16 cellular contexts compared by ENCODE assay signal in the genomic region with DNA sequence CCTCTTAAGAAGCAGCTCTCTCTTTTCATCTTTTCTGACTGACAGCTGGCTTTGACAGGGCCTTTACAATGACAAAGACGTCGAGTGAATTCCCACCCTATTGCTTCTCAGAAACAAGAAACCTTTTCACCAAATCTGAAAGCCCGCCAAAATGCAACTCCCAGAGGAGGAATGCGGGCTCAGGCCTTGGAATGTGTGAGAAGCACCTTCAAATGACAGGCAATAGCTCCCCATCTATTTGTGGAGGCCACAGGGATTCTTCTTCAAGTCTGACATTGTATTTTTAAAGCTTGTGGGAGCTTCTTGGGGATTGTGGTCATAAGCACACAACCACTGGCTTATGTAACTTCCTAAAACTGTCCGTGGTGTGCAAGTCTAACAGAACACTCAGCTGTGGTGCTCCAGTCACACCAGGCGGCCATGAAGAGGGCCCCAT.
A peak's percentile ranks its signal among the peaks of the same experiment; 100 is the strongest.
DNase-seq lines count a peak whose midpoint lies in the region; ATAC-seq, FAIRE-seq and TF ChIP-seq lines count a peak whose summit lies in the region.
"Had no signal": no experiment of that assay in that cellular context is flagged by ENCODE, and none has a peak within 500 bp of the region (broad histone marks: within the 10 kb centered on the region; RNA-seq: fewer than 3 reads in every experiment).

No MANE protein-coding gene starts in this region.

- H3K14ac ChIP-seq in neuronal stem cell (ENCODE audit: low read length): no peak overlapping the region

- H3K4me1 Mint-ChIP-seq in brain: peaks cover 100% of the 10 kb centered on the region

- H3F3A ChIP-seq in PC-3 (ENCODE audit: low read length, unreplicated experiment): no peaks in the 10 kb centered on the region

- no peak overlapping the region for H4K91ac ChIP-seq in neuronal stem cell (ENCODE audit: low read depth, low read length, poor library complexity)

- no peaks in the 10 kb centered on the region for H3K79me2 ChIP-seq in PC-3 (ENCODE audit: low read length)

- H2BK12ac ChIP-seq in neuronal stem cell (ENCODE audit: low read length): no peak overlapping the region

- no peak overlapping the region for H4K8ac ChIP-seq in neuronal stem cell (ENCODE audit: low read depth, low read length)

- H3K4me3 ChIP-seq in neuronal stem cell (ENCODE audit: low read length in 2 of 2) (no peak overlapping the region), kidney (ENCODE audit: low read length in 2 of 2) (no peak overlapping the region), PC-3 (ENCODE audit: low read length) (no peak overlapping the region)
- H3K4me3 ChIP-seq: adrenal gland, thyroid gland had no signal

- no peaks in the 10 kb centered on the region for H3K9me2 ChIP-seq in PC-3 (replicated peaks; ENCODE audit: low read length)

- H3K27ac Mint-ChIP-seq in brain: peak overlapping the region in 4 of 5 experiments; percentile 36 to 72 (median 64)
- H3K27ac Mint-ChIP-seq: activated T-cell treated with anti-CD3 and anti-CD28 coated beads, Interleukin-2, amount 50 U/mL, for 72 hours; T-helper 2 cell treated with Interferon-gamma antibody and Interleukin-4, amounts not matched to agents 5 μg/mL and 100 μg/mL, for 36 hours had no signal

- H2BK120ac ChIP-seq in neuronal stem cell (ENCODE audit: low read depth, low read length): no peak overlapping the region

- no peak overlapping the region for H3K9ac ChIP-seq in neuronal stem cell (ENCODE audit: low read depth, low read length, poor library complexity)
- H3K9ac ChIP-seq in kidney (ENCODE audit: low read length in 2 of 2): no peak overlapping the region
- no peak overlapping the region for H3K9ac ChIP-seq in PC-3 (ENCODE audit: low read length)

- H3K18ac ChIP-seq in neuronal stem cell (ENCODE audit: low read length): no peak overlapping the region

- H4K20me1 ChIP-seq in PC-3 (ENCODE audit: low read length): no peaks in the 10 kb centered on the region

- H3K27me3 ChIP-seq in neuronal stem cell (ENCODE audit: control insufficient read depth in 3 of 3, insufficient read depth in 3 of 3, low read depth in 1 of 3, low read length in 3 of 3) (no peaks in the 10 kb centered on the region), PC-3 (ENCODE audit: low read length) (no peaks in the 10 kb centered on the region)
- H3K27me3 ChIP-seq: adrenal gland, thyroid gland had no signal

- FAIRE-seq in kidney (lab: Jason Lieb, UNC): no peak

- H3K9me3 ChIP-seq in neuronal stem cell (replicated peaks in 1 of 2; ENCODE audit: control insufficient read depth in 2 of 2, insufficient read depth in 1 of 2, low read depth in 1 of 2, low read length in 2 of 2) (peaks cover 0 to 3% of the 10 kb centered on the region in 2 donors), kidney (ENCODE audit: control insufficient read depth in 1 of 2, low read length in 2 of 2) (no peaks in the 10 kb centered on the region), PC-3 (ENCODE audit: low read length) (no peaks in the 10 kb centered on the region)
- H3K9me3 ChIP-seq: adrenal gland, thyroid gland had no signal

- no CpG with 5 or more reads among the region's 6 CpGs for WGBS in neuronal stem cell (ENCODE audit: extremely low coverage in 2 of 2, insufficient read length in 2 of 2, insufficient replicate concordance in 1 of 2), 2 donors

- peaks cover 1% of the 10 kb centered on the region for H3K27me3 Mint-ChIP-seq in brain

- peak overlapping the region; percentile 85 for H3K27ac ChIP-seq in neuronal stem cell (replicated peaks; ENCODE audit: low read length)
- H3K27ac ChIP-seq in kidney (ENCODE audit: low read depth in 2 of 2, low read length in 2 of 2): no peak overlapping the region
- no peak overlapping the region for H3K27ac ChIP-seq in PC-3 (ENCODE audit: low read length)
- H3K27ac ChIP-seq: adrenal gland, RWPE1, thyroid gland had no signal

- TF ChIP-seq CTCF in brain (conservative IDR thresholded peaks at IDR 0.05): no peak
- TF ChIP-seq CTCF in kidney (IDR thresholded peaks at IDR 0.05; ENCODE audit: borderline replicate concordance, extremely low read depth, insufficient read depth): no peak
- no peak for TF ChIP-seq CTCF in PC-3 (conservative IDR thresholded peaks at IDR 0.05; ENCODE audit: low read depth, low read length)

- H3K36me3 ChIP-seq in neuronal stem cell (replicated peaks in 1 of 2; ENCODE audit: control insufficient read depth in 2 of 2, insufficient read depth in 2 of 2, low read length in 2 of 2): peaks cover 0 to 65% of the 10 kb centered on the region in 2 donors
- no peaks in the 10 kb centered on the region for H3K36me3 ChIP-seq in kidney (ENCODE audit: control insufficient read depth in 1 of 2, insufficient read depth in 2 of 2, low read length in 2 of 2)
- no peaks in the 10 kb centered on the region for H3K36me3 ChIP-seq in PC-3 (ENCODE audit: low read depth, low read length)
- H3K36me3 ChIP-seq: adrenal gland, thyroid gland had no signal

- H3K36me3 Mint-ChIP-seq in brain: peaks cover 72% of the 10 kb centered on the region

- H3K9me3 Mint-ChIP-seq in brain: peaks cover 0 to 2% (median 0%) of the 10 kb centered on the region in 5 experiments
- H3K9me3 Mint-ChIP-seq: activated T-cell treated with anti-CD3 and anti-CD28 coated beads, Interleukin-2, amount 50 U/mL, for 72 hours; T-helper 2 cell treated with Interferon-gamma antibody and Interleukin-4, amounts not matched to agents 5 μg/mL and 100 μg/mL, for 36 hours had no signal

- BruUV-seq in PC-3 (replicated peaks; lab: Mats Ljungman, UMichigan): no TSS peak

- H2AFZ ChIP-seq in neuronal stem cell (ENCODE audit: low read length) (no peak overlapping the region), PC-3 (ENCODE audit: low read length) (no peak overlapping the region)

- intact Hi-C loops in kidney (cut with DNase I) (no loop called here), PC-3 (cut with micrococcal nuclease) (no loop called here)

- DNase-seq in GF-D8 (lab: John Stamatoyannopoulos, UW) (peak; percentile 71), NOMO-1 (lab: John Stamatoyannopoulos, UW; ENCODE audit: unreplicated experiment in 2 of 2) (peak; percentile 74 to 84), neuronal stem cell (ENCODE audit: low spot score) (peak; percentile 46), kidney (no peak), PC-3 (no peak)
- DNase-seq in activated CD8-positive, alpha-beta memory T cell treated with anti-CD3 and anti-CD28 coated beads, Interleukin-2, amount 50 U/mL, for 4 hours: no peak
- DNase-seq: activated CD4-positive, alpha-beta T cell treated with anti-CD3 and anti-CD28 coated beads, Interleukin-2, amount 50 U/mL, for 1 hour; activated T-cell treated with anti-CD3 and anti-CD28 coated beads, Interleukin-2, amount 50 U/mL, for 72 hours; adrenal gland; midbrain; NCI-H510A treated with DMSO at 0.1 percent for 48 hours; thyroid gland had no signal

- POLR2A ChIA-PET in PC-3 (lab: Charles Lee; ENCODE audit: unreplicated experiment): no interaction called here

- no peaks in the 10 kb centered on the region for H3K79me1 ChIP-seq in neuronal stem cell (ENCODE audit: low read depth, low read length)

- ATAC-seq in PC-3 (no peak), GM18511 (IDR thresholded peaks at IDR 0.05; ENCODE audit: unreplicated experiment) (no peak)
- ATAC-seq: activated T-cell treated with anti-CD3 and anti-CD28 coated beads, Interleukin-2, amount 50 U/mL, for 72 hours had no signal

- H3K4ac ChIP-seq in neuronal stem cell (ENCODE audit: low read length): no peak overlapping the region

- peak overlapping the region in 2 of 5 experiments; percentile 25 to 53 for H3K4me3 Mint-ChIP-seq in brain
- H3K4me3 Mint-ChIP-seq: activated T-cell treated with anti-CD3 and anti-CD28 coated beads, Interleukin-2, amount 50 U/mL, for 72 hours; T-helper 2 cell treated with Interferon-gamma antibody and Interleukin-4, amounts not matched to agents 5 μg/mL and 100 μg/mL, for 36 hours had no signal

- peaks cover 12 to 24% of the 10 kb centered on the region in 2 donors for H3K4me1 ChIP-seq in neuronal stem cell (ENCODE audit: control insufficient read depth in 2 of 2, insufficient read depth in 1 of 2, low read depth in 1 of 2, low read length in 2 of 2)
- no peaks in the 10 kb centered on the region for H3K4me1 ChIP-seq in kidney (ENCODE audit: control insufficient read depth in 1 of 2, insufficient read depth in 1 of 2, low read depth in 1 of 2, low read length in 2 of 2)
- H3K4me1 ChIP-seq in PC-3 (ENCODE audit: insufficient read depth, low read length): no peaks in the 10 kb centered on the region
- H3K4me1 ChIP-seq: adrenal gland had no signal

- H2BK5ac ChIP-seq in neuronal stem cell (ENCODE audit: low read length): no peak overlapping the region

- CTCF ChIA-PET in PC-3 (lab: Charles Lee): interaction anchor here (0.6 kb wide), 1 partner anchor 141 kb away, joined by 6 read pairs; no protein-coding TSS in a partner anchor

- H3K23ac ChIP-seq in neuronal stem cell (ENCODE audit: low read depth, low read length, poor library complexity): no peak overlapping the region

- H2AK5ac ChIP-seq in neuronal stem cell (ENCODE audit: low read depth, low read length): no peak overlapping the region

- no peak overlapping the region for H2BK15ac ChIP-seq in neuronal stem cell (ENCODE audit: low read length)

- no peak overlapping the region for H3K4me2 ChIP-seq in neuronal stem cell (ENCODE audit: insufficient read depth, low read length, poor library complexity, severe bottlenecking)
- no peak overlapping the region for H3K4me2 ChIP-seq in PC-3 (ENCODE audit: low read length)

Comparison
In these comparisons a context has a peak if more than half of its experiments do, and no peak if none do; other contexts are left out.
1. DNase-seq: peak in GF-D8 (single experiment), NOMO-1 (2 of 2) and neuronal stem cell (single experiment); none in kidney (single experiment), activated CD8-positive, alpha-beta memory T cell treated with anti-CD3 and anti-CD28 coated beads, Interleukin-2, amount 50 U/mL, for 4 hours (single experiment) and PC-3 (single experiment).